ENCODE assay signal across 12 cellular contexts in the genomic region with DNA sequence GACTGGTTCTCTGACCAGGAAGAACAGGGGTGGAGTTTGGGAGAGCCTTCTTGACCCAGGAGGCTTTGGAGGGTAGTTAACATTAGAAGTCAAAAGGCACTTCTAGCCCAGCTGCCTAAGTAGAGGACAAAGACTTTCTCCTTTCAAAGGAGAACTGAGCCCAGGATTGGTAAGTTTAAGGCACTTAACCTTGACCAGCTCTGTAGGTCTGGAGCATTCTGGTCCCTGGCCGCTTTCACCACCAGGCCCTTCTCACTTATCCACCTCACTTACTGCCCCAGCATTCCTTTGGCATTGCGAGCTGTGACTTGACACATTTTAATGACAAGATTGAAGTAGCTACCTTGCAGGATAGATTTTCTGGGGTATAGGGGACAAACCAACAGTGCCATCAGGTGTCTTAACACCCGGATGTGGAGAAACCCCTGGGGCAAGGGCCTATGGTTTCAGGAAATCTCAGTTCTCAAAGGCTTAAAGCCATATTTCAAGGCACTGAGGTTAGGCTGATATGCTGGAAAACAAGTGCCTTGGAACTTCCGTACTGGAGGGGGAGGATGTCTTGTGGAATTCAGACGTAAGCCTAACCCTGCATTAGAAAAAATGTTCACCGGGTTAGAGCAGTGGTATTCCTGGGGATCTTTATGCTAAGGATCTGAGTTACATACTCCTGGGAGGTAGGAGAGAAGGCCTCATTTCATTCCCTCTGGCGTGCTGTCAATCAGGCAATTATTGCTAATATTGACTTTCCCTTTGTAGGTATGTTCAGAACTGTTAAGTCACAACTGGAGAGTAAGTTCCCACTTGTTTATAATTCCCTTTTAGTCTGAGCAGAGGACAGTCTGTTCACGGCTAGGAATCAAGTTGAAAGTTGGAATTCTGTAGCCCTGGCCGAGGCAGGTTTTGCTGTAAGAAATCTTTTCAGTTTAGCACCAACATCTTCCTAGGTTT. TPM values are rescaled to one million over a fixed set of nuclear protein-coding genes. Genes with fewer than 3 reads are reported as not detected.
DNase-seq lines count a peak whose midpoint lies in the region; ATAC-seq and TF ChIP-seq lines count a peak whose summit lies in the region.
"Had no signal": no experiment of that assay in that cellular context is flagged by ENCODE, and none has a peak within 500 bp of the region (broad histone marks: within the 10 kb centered on the region; RNA-seq: fewer than 3 reads in every experiment).

No MANE protein-coding gene starts in this region.

- no peak overlapping the region for H3K4me2 ChIP-seq in PC-3 (ENCODE audit: low read length)

- POLR2A ChIA-PET in T-cell (lab: Charles Lee) = no interaction called here
- POLR2A ChIA-PET in PC-3 (lab: Charles Lee; ENCODE audit: unreplicated experiment) = no interaction called here

- ATAC-seq in T-cell (replicated peaks in 1 of 4) (no peak), HG03025 (IDR thresholded peaks at IDR 0.05; ENCODE audit: low FRiP score, unreplicated experiment) (no peak), PC-3 (no peak), HG02852 (IDR thresholded peaks at IDR 0.05; ENCODE audit: unreplicated experiment) (no peak)
- ATAC-seq: activated naive CD4-positive, alpha-beta T cell treated with anti-CD3 and anti-CD28 coated beads, Interleukin-2, amount 50 U/mL, for 72 hours had no signal

- H3K9me3 Mint-ChIP-seq in T-cell = no peaks in the 10 kb centered on the region
- H3K9me3 Mint-ChIP-seq: activated CD4-positive, alpha-beta memory T cell treated with anti-CD3 and anti-CD28 coated beads, Interleukin-2, amount 10 ng/mL, durations not matched to agents 7 days and 5 days; activated naive CD4-positive, alpha-beta T cell treated with anti-CD3 and anti-CD28 coated beads, Interleukin-2, amount 50 U/mL, for 72 hours; memory B cell had no signal

- no peaks in the 10 kb centered on the region for H4K20me1 ChIP-seq in PC-3 (ENCODE audit: low read length)

- H3K27ac ChIP-seq in epithelial cell of prostate (peak overlapping the region; percentile 15), PC-3 (ENCODE audit: low read length) (no peak overlapping the region)

- TF ChIP-seq CTCF in PC-3 (conservative IDR thresholded peaks at IDR 0.05; ENCODE audit: low read depth, low read length) = no peak

- H3K27me3 Mint-ChIP-seq in T-cell = no peaks in the 10 kb centered on the region
- H3K27me3 Mint-ChIP-seq: memory B cell had no signal

- no peak overlapping the region for H2AFZ ChIP-seq in PC-3 (ENCODE audit: low read length)

- intact Hi-C loops in PC-3 (cut with micrococcal nuclease) = no loop called here

- H3K9me3 ChIP-seq in PC-3 (ENCODE audit: low read length) = no peaks in the 10 kb centered on the region

- DNase-seq in T-cell (no peak), epithelial cell of prostate (ENCODE audit: low read depth, low spot score) (no peak), renal cortical epithelial cell (ENCODE audit: low read depth) (peak; percentile 38), PC-3 (no peak)
- DNase-seq: activated CD4-positive, alpha-beta memory T cell treated with anti-CD3 and anti-CD28 coated beads, Interleukin-2, amount 10 ng/mL, durations not matched to agents 7 days and 5 days; glutamatergic neuron; NCI-H1694 had no signal

- no peaks in the 10 kb centered on the region for H3K9me2 ChIP-seq in PC-3 (replicated peaks; ENCODE audit: low read length)

- peak overlapping the region; percentile 29 to 45 for H3K27ac Mint-ChIP-seq in T-cell
- H3K27ac Mint-ChIP-seq: activated CD4-positive, alpha-beta memory T cell treated with anti-CD3 and anti-CD28 coated beads, Interleukin-2, amount 10 ng/mL, durations not matched to agents 7 days and 5 days; memory B cell had no signal

- BruUV-seq in PC-3 (replicated peaks; lab: Mats Ljungman, UMichigan) = no TSS peak

- H3K4me1 Mint-ChIP-seq in T-cell = peaks cover 44 to 62% (median 55%) of the 10 kb centered on the region in 3 donors

- CTCF ChIA-PET in T-cell (lab: Charles Lee) = no interaction called here
- CTCF ChIA-PET in PC-3 (lab: Charles Lee) = no interaction called here

- H3K4me1 ChIP-seq in PC-3 (ENCODE audit: insufficient read depth, low read length) = peaks cover 13% of the 10 kb centered on the region

- no peak overlapping the region for H3K4me3 ChIP-seq in PC-3 (ENCODE audit: low read length)
- H3K4me3 ChIP-seq: dorsolateral prefrontal cortex had no signal

- peaks cover 19% of the 10 kb centered on the region for H3K36me3 Mint-ChIP-seq in T-cell

- no peak overlapping the region for H3K9ac ChIP-seq in PC-3 (ENCODE audit: low read length)

- H3K36me3 ChIP-seq in PC-3 (ENCODE audit: low read depth, low read length) = peaks cover 5% of the 10 kb centered on the region; the same call in 1 of the 2 replicates

- no peaks in the 10 kb centered on the region for H3F3A ChIP-seq in PC-3 (ENCODE audit: low read length, unreplicated experiment)

- no peak overlapping the region for H3K4me3 Mint-ChIP-seq in T-cell
- H3K4me3 Mint-ChIP-seq: activated CD4-positive, alpha-beta memory T cell treated with anti-CD3 and anti-CD28 coated beads, Interleukin-2, amount 10 ng/mL, durations not matched to agents 7 days and 5 days; memory B cell had no signal

- no peaks in the 10 kb centered on the region for H3K27me3 ChIP-seq in PC-3 (ENCODE audit: low read length)
- H3K27me3 ChIP-seq: dorsolateral prefrontal cortex had no signal

- H3K79me2 ChIP-seq in PC-3 (ENCODE audit: low read length) = peaks cover 34% of the 10 kb centered on the region

RNA-seq across cellular contexts. Expression of a gene that starts 4.3 kb away (rescaled TPM):
- 10 to 100 TPM; 45.3 to 77.9 (median 62.4) TPM for total RNA-seq in T-cell
- total RNA-seq in renal cortical epithelial cell = 13.3 and 18.9 TPM in 2 replicates
- total RNA-seq in PC-3 (2014; rRNA removed) = 26.6 and 27.6 TPM in 2 replicates

RNA-seq across cellular contexts. Expression of a gene that starts 5.0 kb away (rescaled TPM):
- total RNA-seq in T-cell (10 to 100 TPM in 3 of 5 donors, 1 to 10 TPM in 2; 8.4 to 17.1 (median 16.2) TPM), renal cortical epithelial cell (6.9 and 13.6 TPM in 2 replicates), PC-3 (2014; rRNA removed) (3.9 and 4.9 TPM in 2 replicates)

RNA-seq across cellular contexts. Expression of a gene that starts 8.4 kb away (rescaled TPM):
- total RNA-seq in T-cell (10 to 100 TPM; 48.0 to 68.0 (median 62.1) TPM), renal cortical epithelial cell (37.2 and 38.7 TPM in 2 replicates), PC-3 (2014; rRNA removed) (179 and 278 TPM in 2 replicates)

RNA-seq across cellular contexts. Expression of a gene that starts 12.0 kb away (rescaled TPM):
- 10 to 100 TPM; 49.9 to 74.6 (median 64.3) TPM for total RNA-seq in T-cell
- total RNA-seq in renal cortical epithelial cell = 163 and 434 TPM in 2 replicates
- total RNA-seq in PC-3 (2014; rRNA removed) = 170 and 225 TPM in 2 replicates

RNA-seq across cellular contexts. Expression of a gene that starts 23.3 kb away (rescaled TPM):
- total RNA-seq in T-cell (10 to 100 TPM; 25.0 to 40.1 (median 33.9) TPM), renal cortical epithelial cell (1.6 and 5.6 TPM in 2 replicates), PC-3 (2014; rRNA removed) (0.40 TPM in 1 of 2 replicates, not detected in the other)
